13 cellular contexts compared by ENCODE assay signal in genomic region chr22:43289976-43290663, GRCh38. TPM values are rescaled to one million over a fixed set of nuclear protein-coding genes. Genes with fewer than 3 reads are reported as not detected.
A peak's percentile ranks its signal among the peaks of the same experiment; 100 is the strongest.
DNase-seq lines count a peak whose midpoint lies in the region; ATAC-seq and TF ChIP-seq lines count a peak whose summit lies in the region.
"Had no signal": no experiment of that assay in that cellular context is flagged by ENCODE, and none has a peak within 500 bp of the region (broad histone marks: within the 10 kb centered on the region; RNA-seq: fewer than 3 reads in every experiment).

No MANE protein-coding gene starts in this region.

- H3K27me3 ChIP-seq in fibroblast of lung (ENCODE audit: control insufficient read depth, insufficient read depth, low read length) (no peaks in the 10 kb centered on the region), sigmoid colon (peaks cover 0 to 1% (median 0%) of the 10 kb centered on the region in 3 donors)

- peak overlapping the region; percentile 16 for H3K9ac ChIP-seq in fibroblast of lung (ENCODE audit: insufficient read depth, low read length)

- DNase-seq in GF-D8 (lab: John Stamatoyannopoulos, UW) (peak; percentile 18), NCI-H345 (lab: John Stamatoyannopoulos, UW) (peak; percentile 80), fibroblast of lung (ENCODE audit: low read depth in 2 of 2) (peak; percentile 23 to 47), sigmoid colon (peak; percentile 82), GDM1 (lab: John Stamatoyannopoulos, UW) (no peak), posterior vena cava (ENCODE audit: low spot score) (no peak), NCI-H1436 (lab: John Stamatoyannopoulos, UW) (no peak)
- DNase-seq: activated CD4-positive, alpha-beta T cell treated with anti-CD3 and anti-CD28 coated beads, Interleukin-2, amount 50 U/mL, for 1 hour; cerebellar nuclear complex; stimulated activated CD4-positive, alpha-beta T cell treated with anti-CD3 and anti-CD28 coated beads, Interleukin-15, amount 100 ng/mL, for 24 hours; trophoblast cell had no signal

- intact Hi-C loops in sigmoid colon (cut with DNase I): no loop called here
- intact Hi-C loops in posterior vena cava (cut with DNase I): loop anchor here in 1 of 2 donors (5.0 kb wide), 1 partner anchor 53 kb away; no protein-coding TSS in a partner anchor

- H3K79me2 ChIP-seq in fibroblast of lung (ENCODE audit: control insufficient read depth, insufficient read depth, low read length): no peaks in the 10 kb centered on the region

- H3K27ac ChIP-seq in fibroblast of lung (ENCODE audit: insufficient read depth, low read length): no peak overlapping the region
- peak overlapping the region; percentile 2 to 77 (median 34) for H3K27ac ChIP-seq in sigmoid colon

- WGBS in sigmoid colon, 2 donors: 69 to 75% methylated on average over 10 of the region's 10 CpGs

- TF ChIP-seq CTCF in fibroblast of lung (conservative IDR thresholded peaks at IDR 0.05 in 1 of 2, IDR thresholded peaks at IDR 0.05 in 1 of 2; ENCODE audit: low read depth in 1 of 2, low read length in 2 of 2): no peak
- no peak for TF ChIP-seq CTCF in sigmoid colon (IDR thresholded peaks at IDR 0.05)

- H3K4me3 ChIP-seq in fibroblast of lung (replicated peaks in 1 of 4; ENCODE audit: control extremely low read depth in 1 of 4, insufficient read depth in 1 of 4, low read depth in 3 of 4, low read length in 4 of 4) (peak overlapping the region in 3 of 4 experiments; percentile 35 to 52 (median 39)), sigmoid colon (peak overlapping the region in 2 of 4 donors; percentile 7 to 19)

- no peaks in the 10 kb centered on the region for H3K9me3 ChIP-seq in fibroblast of lung (ENCODE audit: control insufficient read depth, insufficient read depth, low read depth, low read length)
- H3K9me3 ChIP-seq in sigmoid colon: no peaks in the 10 kb centered on the region

- H4K20me1 ChIP-seq in fibroblast of lung (ENCODE audit: control insufficient read depth, extremely low read depth, insufficient read depth, low read length): no peaks in the 10 kb centered on the region

- no peak for ATAC-seq in HG03025 (IDR thresholded peaks at IDR 0.05; ENCODE audit: low FRiP score, unreplicated experiment)

- peak overlapping the region; percentile 71 for H3K4me2 ChIP-seq in fibroblast of lung (ENCODE audit: extremely low read depth, insufficient read depth, low read length)

- no peaks in the 10 kb centered on the region for H3K4me1 ChIP-seq in fibroblast of lung (ENCODE audit: control insufficient read depth, extremely low read depth, insufficient read depth, low read length)
- H3K4me1 ChIP-seq in sigmoid colon: peaks cover 0 to 57% (median 34%) of the 10 kb centered on the region in 4 donors

- TF ChIP-seq POLR2A in sigmoid colon (IDR thresholded peaks at IDR 0.05): no peak

- H2AFZ ChIP-seq in fibroblast of lung (ENCODE audit: low read length): peak overlapping the region; percentile 83

- no peak for TF ChIP-seq EP300 in sigmoid colon (IDR thresholded peaks at IDR 0.05)

- H3K36me3 ChIP-seq in fibroblast of lung (ENCODE audit: control insufficient read depth, insufficient read depth, low read length): no peaks in the 10 kb centered on the region
- H3K36me3 ChIP-seq in sigmoid colon: no peaks in the 10 kb centered on the region

RNA-seq across cellular contexts. Expression of gene SCUBE1, which starts 53.1 kb away (rescaled TPM):
- total RNA-seq in fibroblast of lung: 0.17 and 0.51 TPM in 2 replicates
- polyA plus RNA-seq in fibroblast of lung: not detected in 2 replicates
- not detected in 2 replicates for polyA plus RNA-seq in fibroblast of lung (2012)
- polyA minus RNA-seq in fibroblast of lung (ENCODE audit: low replicate concordance): not detected in 2 replicates
- under 1 TPM; 0.33 to 0.81 (median 0.46) TPM for total RNA-seq in sigmoid colon
- polyA plus RNA-seq in sigmoid colon: 1 to 10 TPM in 1 of 3 donors, under 1 TPM in 2; 0.23 to 1.1 (median 0.60) TPM
- total RNA-seq in posterior vena cava: 1 to 10 TPM in 1 of 2 donors, under 1 TPM in 1; 0.79 to 1.1 TPM
- polyA plus RNA-seq: keratinocyte had no signal

Comparison
In these comparisons a context has a peak if more than half of its experiments do, and no peak if none do; other contexts are left out.
1. DNase-seq: peak in GF-D8 (single experiment), NCI-H345 (single experiment), fibroblast of lung (2 of 2) and sigmoid colon (single experiment); none in GDM1 (single experiment), posterior vena cava (single experiment) and NCI-H1436 (single experiment).